ENCODE assay signal across 32 cellular contexts in genomic region chr1:20626524-20626923, GRCh38. TPM values are rescaled to one million over a fixed set of nuclear protein-coding genes. Genes with fewer than 3 reads are reported as not detected.
"Had no signal": no experiment of that assay in that cellular context is flagged by ENCODE, and none has a peak within 500 bp of the region (broad histone marks: within the 10 kb centered on the region; RNA-seq: fewer than 3 reads in every experiment).

No MANE protein-coding gene starts in this region.

- H2AFZ ChIP-seq: hepatocyte had no signal

- H3K9me3 ChIP-seq: gastroesophageal sphincter, neutrophil, pancreas, prostate gland, right atrium auricular region, vagina had no signal

- H3K4me3 ChIP-seq: gastroesophageal sphincter, hepatocyte, pancreas, prostate gland, right atrium auricular region, smooth muscle cell, vagina had no signal

- H3K36me3 Mint-ChIP-seq: activated naive CD4-positive, alpha-beta T cell treated with anti-CD3 and anti-CD28 coated beads, Interleukin-2, amount 50 U/mL, for 24 hours; mesothelial cell of epicardium; naive B cell; stimulated activated memory B cell treated with anti-CD40 and anti-IgM and Interleukin-4, amounts not matched to agents 10 μg/mL and 1 μg/mL and 100 μg/mL, for 72 hours; type B pancreatic cell had no signal

- H3K27me3 Mint-ChIP-seq: activated T-helper 17 cell treated with anti-CD3 and anti-CD28 coated beads, Interleukin-2, amount 50 U/mL, for 72 hours; central memory CD8-positive, alpha-beta T cell had no signal

- H3K4me2 ChIP-seq: hepatocyte, smooth muscle cell had no signal

- H3K79me2 ChIP-seq: hepatocyte had no signal

- H3K27ac ChIP-seq: gastroesophageal sphincter, hepatocyte, neutrophil, pancreas, prostate gland, right atrium auricular region, vagina had no signal

- H3K27me3 ChIP-seq: hepatocyte, neutrophil, pancreas, right atrium auricular region, vagina had no signal

- ATAC-seq: activated CD8-positive, alpha-beta T cell treated with anti-CD3 and anti-CD28 coated beads for 36 hours; activated T-cell treated with anti-CD3 and anti-CD28 coated beads, Interleukin-2, amount 50 U/mL, for 4 hours; activated T-helper 17 cell treated with anti-CD3 and anti-CD28 coated beads, Interleukin-2, amount 50 U/mL, for 72 hours; gastroesophageal sphincter; left colon; pancreas; stimulated activated memory B cell treated with anti-CD40 and anti-IgM and Interleukin-4, amounts not matched to agents 10 μg/mL and 1 μg/mL and 100 μg/mL, for 72 hours; stimulated activated naive CD8-positive, alpha-beta T cell treated with anti-CD3 and anti-CD28 coated beads, Interleukin-15, amount 100 ng/mL, for 72 hours had no signal

- H3K27ac Mint-ChIP-seq: activated CD4-positive, alpha-beta T cell treated with anti-CD3 and anti-CD28 coated beads, Interleukin-2, amount 10 ng/mL, durations not matched to agents 7 days and 5 days; activated CD8-positive, alpha-beta T cell treated with anti-CD3 and anti-CD28 coated beads for 36 hours; activated naive CD4-positive, alpha-beta T cell treated with anti-CD3 and anti-CD28 coated beads, Interleukin-2, amount 50 U/mL, for 24 hours; activated T-helper 17 cell treated with anti-CD3 and anti-CD28 coated beads, Interleukin-2, amount 50 U/mL, for 72 hours; mesothelial cell of epicardium; naive B cell; stimulated activated memory B cell treated with anti-CD40 and anti-IgM and Interleukin-4, amounts not matched to agents 10 μg/mL and 1 μg/mL and 100 μg/mL, for 72 hours; stimulated activated naive CD8-positive, alpha-beta T cell treated with anti-CD3 and anti-CD28 coated beads, Interleukin-15, amount 100 ng/mL, for 72 hours; type B pancreatic cell had no signal

- H3K4me1 Mint-ChIP-seq: activated CD4-positive, alpha-beta T cell treated with anti-CD3 and anti-CD28 coated beads, Interleukin-2, amount 10 ng/mL, durations not matched to agents 7 days and 5 days; activated naive CD4-positive, alpha-beta T cell treated with anti-CD3 and anti-CD28 coated beads, Interleukin-2, amount 50 U/mL, for 24 hours; activated T-helper 17 cell treated with anti-CD3 and anti-CD28 coated beads, Interleukin-2, amount 50 U/mL, for 72 hours; central memory CD8-positive, alpha-beta T cell; mesothelial cell of epicardium; naive B cell; stimulated activated memory B cell treated with anti-CD40 and anti-IgM and Interleukin-4, amounts not matched to agents 10 μg/mL and 1 μg/mL and 100 μg/mL, for 72 hours; stimulated activated naive CD8-positive, alpha-beta T cell treated with anti-CD3 and anti-CD28 coated beads, Interleukin-15, amount 100 ng/mL, for 72 hours had no signal

- DNase-seq: activated CD4-positive, alpha-beta T cell treated with anti-CD3 and anti-CD28 coated beads for 1 hour; activated CD4-positive, alpha-beta T cell treated with anti-CD3 and anti-CD28 coated beads, Interleukin-2, amount 10 ng/mL, durations not matched to agents 7 days and 5 days; activated CD8-positive, alpha-beta T cell treated with anti-CD3 and anti-CD28 coated beads for 36 hours; activated T-cell treated with anti-CD3 and anti-CD28 coated beads, Interleukin-2, amount 50 U/mL, for 4 hours; anterior cingulate cortex; dermis blood vessel endothelial cell; effector CD8-positive, alpha-beta T cell; kidney; left colon; mammary epithelial cell; naive B cell; nephron progenitor cell; pancreas; stimulated activated CD4-positive, alpha-beta T cell treated with anti-CD3 and anti-CD28 coated beads, Interleukin-1b, Interleukin-23, amount 100 ng/mL, for 48 hours; stimulated activated CD4-positive, alpha-beta T cell treated with anti-CD3 and anti-CD28 coated beads, Interleukin-4, amount 100 ng/mL, for 4 hours; stimulated activated CD8-positive, alpha-beta memory T cell treated with anti-CD3 and anti-CD28 coated beads, Interleukin-4, amount 100 ng/mL, for 48 hours; stimulated activated naive CD8-positive, alpha-beta T cell treated with anti-CD3 and anti-CD28 coated beads, Interleukin-15, amount 100 ng/mL, for 72 hours; substantia nigra; T1000 had no signal

- H3K4me3 Mint-ChIP-seq: activated CD4-positive, alpha-beta T cell treated with anti-CD3 and anti-CD28 coated beads, Interleukin-2, amount 10 ng/mL, durations not matched to agents 7 days and 5 days; activated CD8-positive, alpha-beta T cell treated with anti-CD3 and anti-CD28 coated beads for 36 hours; activated naive CD4-positive, alpha-beta T cell treated with anti-CD3 and anti-CD28 coated beads, Interleukin-2, amount 50 U/mL, for 24 hours; activated T-cell treated with anti-CD3 and anti-CD28 coated beads, Interleukin-2, amount 50 U/mL, for 4 hours; activated T-helper 17 cell treated with anti-CD3 and anti-CD28 coated beads, Interleukin-2, amount 50 U/mL, for 72 hours; central memory CD8-positive, alpha-beta T cell; mesothelial cell of epicardium; nephron progenitor cell; stimulated activated memory B cell treated with anti-CD40 and anti-IgM and Interleukin-4, amounts not matched to agents 10 μg/mL and 1 μg/mL and 100 μg/mL, for 72 hours; stimulated activated naive CD8-positive, alpha-beta T cell treated with anti-CD3 and anti-CD28 coated beads, Interleukin-15, amount 100 ng/mL, for 72 hours; type B pancreatic cell had no signal

- H3K9me3 Mint-ChIP-seq: activated naive CD4-positive, alpha-beta T cell treated with anti-CD3 and anti-CD28 coated beads, Interleukin-2, amount 50 U/mL, for 24 hours; activated T-helper 17 cell treated with anti-CD3 and anti-CD28 coated beads, Interleukin-2, amount 50 U/mL, for 72 hours; central memory CD8-positive, alpha-beta T cell; type B pancreatic cell had no signal

- H3K36me3 ChIP-seq: gastroesophageal sphincter, pancreas, prostate gland, right atrium auricular region, vagina had no signal

- H3K4me1 ChIP-seq: gastroesophageal sphincter, pancreas, prostate gland, right atrium auricular region, vagina had no signal

RNA-seq across cellular contexts. Expression of gene CDA, which starts 37.6 kb away (rescaled TPM):
- total RNA-seq: activated CD4-positive, alpha-beta T cell treated with anti-CD3 and anti-CD28 coated beads, Interleukin-2, amount 10 ng/mL, durations not matched to agents 7 days and 5 days; activated CD8-positive, alpha-beta T cell treated with anti-CD3 and anti-CD28 coated beads for 36 hours; activated T-cell treated with anti-CD3 and anti-CD28 coated beads, Interleukin-2, amount 50 U/mL, for 4 hours; activated T-helper 17 cell treated with anti-CD3 and anti-CD28 coated beads, Interleukin-2, amount 50 U/mL, for 72 hours had no signal
